ENCODE assay signal across 8 cellular contexts in the genomic region with DNA sequence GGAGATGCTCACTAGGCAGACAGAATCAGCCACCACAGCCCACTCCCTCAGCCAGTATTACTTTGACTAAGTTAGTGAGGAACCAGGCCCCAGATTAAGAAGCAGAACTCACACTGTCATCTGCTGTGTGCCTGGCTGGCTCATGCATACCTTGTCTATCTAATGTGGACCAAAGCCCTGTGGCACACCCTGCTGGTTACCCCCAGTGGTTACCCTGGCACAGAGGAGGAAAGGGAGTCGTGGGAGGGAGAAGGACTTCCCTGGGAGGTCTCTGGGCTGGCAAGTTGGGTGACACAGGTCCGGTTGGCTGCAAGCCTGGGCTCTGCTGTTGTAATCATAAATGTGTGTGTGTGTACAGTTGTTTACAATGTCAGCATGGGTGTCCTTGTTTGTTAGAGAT. TPM values are rescaled to one million over a fixed set of nuclear protein-coding genes. Genes with fewer than 3 reads are reported as not detected.
DNase-seq lines count a peak whose midpoint lies in the region; ATAC-seq, FAIRE-seq and TF ChIP-seq lines count a peak whose summit lies in the region.

No MANE protein-coding gene starts in this region.

- no peak overlapping the region for H2AFZ ChIP-seq in keratinocyte (ENCODE audit: control insufficient read depth, low read length)

- in situ Hi-C loops in GM13977 (cut with MboI; ENCODE audit: low pct_unique_long_range_greater_than_20kb, low sequenced_read_pairs, unreplicated experiment) = no loop called here

- dilution Hi-C loops in keratinocyte (cut with MboI; ENCODE audit: extremely low pct_ligation_motif_present, low sequenced_read_pairs) = no loop called here

- peak; percentile 10 for TF ChIP-seq CTCF in AG09319 (IDR thresholded peaks at IDR 0.05; ENCODE audit: low read depth, low read length)
- TF ChIP-seq CTCF in keratinocyte (optimal IDR thresholded peaks at IDR 0.05 in 1 of 3, IDR thresholded peaks at IDR 0.05 in 1 of 3, conservative IDR thresholded peaks at IDR 0.05 in 1 of 3; ENCODE audit: extremely low read depth in 1 of 3, insufficient read depth in 2 of 3, low read length in 3 of 3) = peak; percentile 48 to 76 (median 56)
- TF ChIP-seq CTCF in D721Med (IDR thresholded peaks at IDR 0.05; ENCODE audit: insufficient read depth, missing control alignments) = no peak
- TF ChIP-seq CTCF in GM13977 (IDR thresholded peaks at IDR 0.05; ENCODE audit: extremely low read depth, insufficient read depth, missing control alignments) = no peak

- H3K9ac ChIP-seq in keratinocyte (ENCODE audit: control insufficient read depth, extremely low read depth, insufficient read depth, low read length) = no peak overlapping the region

- DNase-seq in AG09319 (ENCODE audit: extremely low read depth, low read depth) = no peak
- peak; percentile 19 for DNase-seq in NAMALWA (ENCODE audit: low spot score)
- DNase-seq in activated T-helper 1 cell treated with anti-CD3 and anti-CD28 coated beads, Interleukin-12 subunit alpha, Interleukin-12 subunit beta, Interleukin-2, Interleukin-4 antibody, amounts not matched to agents 30 ng/mL and 10 ng/mL and 1 ng/mL, durations not matched to agents 14 hours and 24 hours and 36 hours (ENCODE audit: low spot score) = peak; percentile 29
- DNase-seq in keratinocyte (ENCODE audit: low read depth, low spot score) = no peak
- no peak for DNase-seq in D721Med (ENCODE audit: insufficient read length, low spot score)
- DNase-seq in GM13977 (ENCODE audit: low spot score) = no peak

- peaks cover 73% of the 10 kb centered on the region for H3K4me1 Mint-ChIP-seq in activated T-helper 1 cell treated with anti-CD3 and anti-CD28 coated beads, Interleukin-12 subunit alpha, Interleukin-12 subunit beta, Interleukin-2, Interleukin-4 antibody, amounts not matched to agents 30 ng/mL and 10 ng/mL and 1 ng/mL, durations not matched to agents 14 hours and 24 hours and 36 hours (ENCODE audit: low read depth)

- H3K4me3 Mint-ChIP-seq in activated T-helper 1 cell treated with anti-CD3 and anti-CD28 coated beads, Interleukin-12 subunit alpha, Interleukin-12 subunit beta, Interleukin-2, Interleukin-4 antibody, amounts not matched to agents 30 ng/mL and 10 ng/mL and 1 ng/mL, durations not matched to agents 14 hours and 24 hours and 36 hours = peak overlapping the region; percentile 72

- H3K4me2 ChIP-seq in keratinocyte (ENCODE audit: control insufficient read depth, extremely low read depth, insufficient read depth, low read depth, low read length) = no peak overlapping the region

- H3K36me3 Mint-ChIP-seq in activated T-helper 1 cell treated with anti-CD3 and anti-CD28 coated beads, Interleukin-12 subunit alpha, Interleukin-12 subunit beta, Interleukin-2, Interleukin-4 antibody, amounts not matched to agents 30 ng/mL and 10 ng/mL and 1 ng/mL, durations not matched to agents 14 hours and 24 hours and 36 hours (ENCODE audit: low read depth) = peaks cover 15% of the 10 kb centered on the region

- intact Hi-C loops in activated T-helper 1 cell treated with anti-CD3 and anti-CD28 coated beads, Interleukin-12 subunit alpha, Interleukin-12 subunit beta, Interleukin-2, Interleukin-4 antibody, amounts not matched to agents 30 ng/mL and 10 ng/mL and 1 ng/mL, durations not matched to agents 14 hours and 24 hours and 36 hours (cut with micrococcal nuclease) = loop anchor here (1.0 to 10.0 kb wide), 4 partner anchors 19 to 325 kb away; partner anchors contain the start of gene ANXA11

- H3K9me1 ChIP-seq in keratinocyte (ENCODE audit: control insufficient read depth, extremely low read depth, insufficient read depth, low read length) = no peaks in the 10 kb centered on the region

- H3K9me3 Mint-ChIP-seq in activated T-helper 1 cell treated with anti-CD3 and anti-CD28 coated beads, Interleukin-12 subunit alpha, Interleukin-12 subunit beta, Interleukin-2, Interleukin-4 antibody, amounts not matched to agents 30 ng/mL and 10 ng/mL and 1 ng/mL, durations not matched to agents 14 hours and 24 hours and 36 hours = no peaks in the 10 kb centered on the region

- H3K27me3 ChIP-seq in keratinocyte (ENCODE audit: control insufficient read depth, extremely low read depth, insufficient read depth, low read length) = no peaks in the 10 kb centered on the region

- FAIRE-seq in keratinocyte (lab: Jason Lieb, UNC) (no peak), D721Med (lab: Jason Lieb, UNC) (no peak)

- H3K4me1 ChIP-seq in keratinocyte (ENCODE audit: control insufficient read depth, extremely low read depth, insufficient read depth, low read length) = peaks cover 3% of the 10 kb centered on the region

- no peaks in the 10 kb centered on the region for H4K20me1 ChIP-seq in keratinocyte (ENCODE audit: control insufficient read depth, extremely low read depth, insufficient read depth, low read length)

- ATAC-seq in GM21381 (IDR thresholded peaks at IDR 0.05; ENCODE audit: unreplicated experiment) = peak; percentile 53
- no peak for ATAC-seq in GM18517 (IDR thresholded peaks at IDR 0.05; ENCODE audit: unreplicated experiment)

- no peaks in the 10 kb centered on the region for H3K9me3 ChIP-seq in keratinocyte (ENCODE audit: control insufficient read depth, low read depth, low read length)

- H3K27ac Mint-ChIP-seq in activated T-helper 1 cell treated with anti-CD3 and anti-CD28 coated beads, Interleukin-12 subunit alpha, Interleukin-12 subunit beta, Interleukin-2, Interleukin-4 antibody, amounts not matched to agents 30 ng/mL and 10 ng/mL and 1 ng/mL, durations not matched to agents 14 hours and 24 hours and 36 hours = peak overlapping the region; percentile 92

- no peak overlapping the region for H3K27ac ChIP-seq in keratinocyte (ENCODE audit: control insufficient read depth, insufficient read depth, low read length)

- no peaks in the 10 kb centered on the region for H3K27me3 Mint-ChIP-seq in activated T-helper 1 cell treated with anti-CD3 and anti-CD28 coated beads, Interleukin-12 subunit alpha, Interleukin-12 subunit beta, Interleukin-2, Interleukin-4 antibody, amounts not matched to agents 30 ng/mL and 10 ng/mL and 1 ng/mL, durations not matched to agents 14 hours and 24 hours and 36 hours (ENCODE audit: insufficient read depth)

- H3K4me3 ChIP-seq in keratinocyte (ENCODE audit: control insufficient read depth in 2 of 3, extremely low read depth in 1 of 3, insufficient read depth in 2 of 3, low read depth in 1 of 3, low read length in 3 of 3) = no peak overlapping the region

- no peaks in the 10 kb centered on the region for H3K36me3 ChIP-seq in keratinocyte (ENCODE audit: control insufficient read depth in 2 of 2, extremely low read depth in 1 of 2, insufficient read depth in 2 of 2, low read length in 2 of 2)

- H3K79me2 ChIP-seq in keratinocyte (ENCODE audit: control insufficient read depth, insufficient read depth, low read length) = no peaks in the 10 kb centered on the region

RNA-seq across cellular contexts. Expression of gene SH2D4B, which starts 7.5 kb away (rescaled TPM):
- total RNA-seq in activated T-helper 1 cell treated with anti-CD3 and anti-CD28 coated beads, Interleukin-12 subunit alpha, Interleukin-12 subunit beta, Interleukin-2, Interleukin-4 antibody, amounts not matched to agents 30 ng/mL and 10 ng/mL and 1 ng/mL, durations not matched to agents 14 hours and 24 hours and 36 hours = 0.18 and 0.20 TPM in 2 replicates
- 0.03 to 0.42 TPM (median 0.22 TPM) in 3 replicates for polyA plus RNA-seq in keratinocyte
- polyA plus RNA-seq in keratinocyte (2011; ENCODE audit: low read depth) = 0.16 TPM
- 0.09 and 0.24 TPM in 2 replicates for polyA plus RNA-seq in keratinocyte (2011; cell fraction: cytosol; rRNA removed)
- polyA plus RNA-seq in keratinocyte (2011; cell fraction: nucleus; rRNA removed) = 0.23 and 0.28 TPM in 2 replicates
- polyA plus RNA-seq in keratinocyte (2012; ENCODE audit: low replicate concordance) = 0.06 and 0.39 TPM in 2 replicates
- polyA minus RNA-seq in keratinocyte = 0.13 to 0.16 TPM in 2 of 3 replicates, not detected in the other
- polyA minus RNA-seq in keratinocyte (2011; cell fraction: cytosol; rRNA and poly(A)+ RNA removed) = not detected
- 0.32 and 0.70 TPM in 2 replicates for polyA minus RNA-seq in keratinocyte (2011; cell fraction: nucleus; rRNA and poly(A)+ RNA removed)

Comparison
In these comparisons a context has a peak if more than half of its experiments do, and no peak if none do; other contexts are left out.
1. DNase-seq: peak in NAMALWA (single experiment) and activated T-helper 1 cell treated with anti-CD3 and anti-CD28 coated beads, Interleukin-12 subunit alpha, Interleukin-12 subunit beta, Interleukin-2, Interleukin-4 antibody, amounts not matched to agents 30 ng/mL and 10 ng/mL and 1 ng/mL, durations not matched to agents 14 hours and 24 hours and 36 hours (single experiment); none in AG09319 (single experiment), keratinocyte (single experiment), D721Med (single experiment) and GM13977 (single experiment).
2. CTCF ChIP-seq: peak in AG09319 (single experiment) and keratinocyte (3 of 3); none in D721Med (single experiment) and GM13977 (single experiment).